ENCODE assay signal across 35 cellular contexts in the genomic region with DNA sequence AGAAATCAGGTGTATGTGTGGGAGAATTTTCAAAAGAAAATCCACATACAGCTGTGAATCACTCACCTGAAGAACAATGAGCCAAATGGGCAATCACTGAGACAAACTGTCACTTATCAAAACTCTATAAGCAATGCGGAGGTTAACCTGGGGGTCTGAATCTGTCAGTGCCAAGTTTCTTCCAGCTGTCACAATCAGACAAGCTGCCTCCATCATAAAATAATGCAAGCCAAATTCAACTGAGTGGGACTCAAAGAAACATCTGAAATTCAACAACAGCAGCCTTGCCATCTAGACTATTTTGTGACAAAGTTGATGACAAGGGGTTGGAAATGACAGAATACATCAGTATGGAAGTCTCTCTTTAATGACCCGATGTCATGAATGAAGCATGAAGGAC.
"Had no signal": no experiment of that assay in that cellular context is flagged by ENCODE, and none has a peak within 500 bp of the region (broad histone marks: within the 10 kb centered on the region; RNA-seq: fewer than 3 reads in every experiment).

No MANE protein-coding gene starts in this region.

- H3K9ac ChIP-seq: KMS-11 had no signal

- H3K4me3 ChIP-seq: MG63 had no signal

- H3K4me2 ChIP-seq: KMS-11 had no signal

- DNase-seq: Karpas-422, Kasumi-1, KBM-7, KG1, MG63, MM.1S, MV-4-11, NCI-H1048, NCI-H1092, NCI-H1092 treated with DMSO at 0.1 percent for 48 hours, NCI-H1105, NCI-H1105 treated with DMSO at 0.1 percent for 48 hours, NCI-H1417, NCI-H1417 treated with DMSO at 0.1 percent for 48 hours, NCI-H1436, NCI-H1436 treated with DMSO at 0.1 percent for 48 hours, NCI-H146, NCI-H1694, NCI-H1694 treated with DMSO at 0.1 percent for 48 hours, NCI-H187, NCI-H187 treated with DMSO at 0.1 percent for 48 hours, NCI-H1930, NCI-H2029, NCI-H2029 treated with DMSO at 0.1 percent for 48 hours, NCI-H2081, NCI-H2081 treated with DMSO at 0.1 percent for 48 hours, NCI-H2107, NCI-H2171, NCI-H2171 treated with DMSO at 0.1 percent for 48 hours, NCI-H2227 treated with DMSO at 0.1 percent for 48 hours, NCI-H226, NCI-H345, NCI-H446, NCI-H446 treated with DMSO at 0.1 percent for 48 hours had no signal

- H3K9me3 ChIP-seq: MG63 had no signal

- H3K27ac ChIP-seq: KMS-11 had no signal

- H3K27me3 ChIP-seq: MG63 had no signal

- H3K36me3 ChIP-seq: MG63 had no signal
